In the genomic region with DNA sequence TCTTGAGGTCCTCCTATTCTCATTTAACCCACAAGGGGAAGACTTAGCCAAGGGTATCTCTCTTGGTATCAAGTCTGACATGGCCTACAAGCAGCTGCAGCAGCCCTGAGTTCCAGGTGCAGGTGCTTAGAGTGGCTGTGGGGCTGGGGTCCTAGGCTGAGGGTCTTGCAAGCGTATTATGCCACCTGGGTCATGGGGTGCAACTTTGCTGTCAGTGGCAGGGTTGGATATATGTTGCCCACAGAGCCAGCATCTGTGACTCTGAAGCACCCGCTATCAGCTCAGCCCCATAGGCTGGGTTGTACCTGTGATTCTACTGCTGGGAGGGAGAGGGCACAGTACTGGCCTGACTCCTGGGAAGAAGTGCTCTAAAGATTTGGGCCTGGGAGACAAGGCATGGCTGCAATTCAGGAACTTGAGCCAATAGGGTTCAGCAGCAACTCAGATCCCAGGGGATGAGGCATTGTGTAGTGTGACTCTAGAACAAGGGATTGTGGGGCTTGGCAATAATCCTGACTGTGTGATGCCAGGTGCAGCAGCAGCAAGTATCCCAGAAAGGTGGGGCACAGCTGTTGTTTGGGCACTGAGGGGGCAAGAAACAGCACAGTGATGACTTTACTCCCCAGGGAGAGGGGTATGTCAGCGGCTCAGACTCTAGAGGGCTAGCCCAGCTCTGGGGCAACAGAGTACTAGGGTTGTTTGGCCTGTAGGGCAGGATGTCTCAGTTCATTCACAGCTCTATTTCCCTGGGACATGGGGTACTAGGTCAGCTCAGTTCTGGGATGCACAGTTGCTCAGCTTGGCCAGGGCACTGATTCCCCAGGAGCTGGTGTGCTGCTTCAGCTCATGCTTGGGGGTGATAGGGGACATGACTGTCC, we compare ENCODE assay signal across 23 cellular contexts. TPM values are rescaled to one million over a fixed set of nuclear protein-coding genes. Genes with fewer than 3 reads are reported as not detected.
A peak's percentile ranks its signal among the peaks of the same experiment; 100 is the strongest.
DNase-seq lines count a peak whose midpoint lies in the region; TF ChIP-seq lines count a peak whose summit lies in the region.
"Had no signal": no experiment of that assay in that cellular context is flagged by ENCODE, and none has a peak within 500 bp of the region (broad histone marks: within the 10 kb centered on the region; RNA-seq: fewer than 3 reads in every experiment).

No MANE protein-coding gene starts in this region.

- CTCF ChIA-PET in activated naive CD4-positive, alpha-beta T cell treated with anti-CD3 and anti-CD28 coated beads, Interleukin-2, amount 10 ng/mL, durations not matched to agents 7 days and 5 days (lab: Charles Lee): interaction anchor here (1.5 kb wide), 1 partner anchor 31 kb away, joined by 3 read pairs; no protein-coding TSS in a partner anchor

- H3K27ac Mint-ChIP-seq in endodermal cell: no peak overlapping the region
- H3K27ac Mint-ChIP-seq in activated naive CD4-positive, alpha-beta T cell treated with anti-CD3 and anti-CD28 coated beads, Interleukin-2, amount 10 ng/mL, durations not matched to agents 7 days and 5 days: no peak overlapping the region
- H3K27ac Mint-ChIP-seq: activated naive CD4-positive, alpha-beta T cell treated with anti-CD3 and anti-CD28 coated beads, Interleukin-2, amount 50 U/mL, for 24 hours; CD8-positive, alpha-beta T cell; immature natural killer cell had no signal

- TF ChIP-seq EP300 in stomach (IDR thresholded peaks at IDR 0.05): no peak

- intact Hi-C loops in stomach (cut with DNase I; ENCODE audit: low total_unique reads): no loop called here

- H3K9me3 ChIP-seq in endodermal cell (ENCODE audit: control insufficient read depth, low read length) (peaks cover 28% of the 10 kb centered on the region), stomach (peaks cover 0 to 6% (median 0%) of the 10 kb centered on the region in 4 donors), MM.1S (replicated peaks; ENCODE audit: insufficient read depth, low read length) (no peaks in the 10 kb centered on the region)
- H3K9me3 ChIP-seq: prostate gland had no signal

- no peaks in the 10 kb centered on the region for H3K79me2 ChIP-seq in MM.1S (ENCODE audit: low read length)

- DNase-seq in NCI-H1105 treated with DMSO at 0.1 percent for 48 hours (lab: John Stamatoyannopoulos, UW): peak; percentile 1
- DNase-seq in NCI-H2171 (lab: John Stamatoyannopoulos, UW): peak; percentile 87
- peak; percentile 39 for DNase-seq in endodermal cell
- peak; percentile 16 for DNase-seq in stomach
- no peak for DNase-seq in activated naive CD4-positive, alpha-beta T cell treated with anti-CD3 and anti-CD28 coated beads, Interleukin-2, amount 50 U/mL, for 16 hours
- no peak for DNase-seq in MM.1S
- no peak for DNase-seq in activated naive CD4-positive, alpha-beta T cell treated with anti-CD3 and anti-CD28 coated beads, Interleukin-2, amount 10 ng/mL, durations not matched to agents 7 days and 5 days
- DNase-seq: activated CD4-positive, CD25-positive, alpha-beta regulatory T cell treated with anti-CD3 and anti-CD28 coated beads, Interleukin-2, amount 50 U/mL, for 72 hours; activated T-cell treated with anti-CD3 and anti-CD28 coated beads, Interleukin-2, amount 50 U/mL, for 48 hours; anterior cingulate cortex; CD8-positive, alpha-beta T cell; DMS153; foreskin fibroblast; HCEC 1CT; immature natural killer cell; Karpas-422 had no signal

- H3K4me1 ChIP-seq in endodermal cell (ENCODE audit: control insufficient read depth, insufficient read depth, low read length) (no peaks in the 10 kb centered on the region), stomach (no peaks in the 10 kb centered on the region), MM.1S (ENCODE audit: low read length) (peaks cover 4% of the 10 kb centered on the region; the same call in 1 of the 2 replicates)
- H3K4me1 ChIP-seq: prostate gland had no signal

- H3K36me3 ChIP-seq in endodermal cell (ENCODE audit: control insufficient read depth, insufficient read depth, low read length) (no peaks in the 10 kb centered on the region), stomach (no peaks in the 10 kb centered on the region), MM.1S (replicated peaks; ENCODE audit: insufficient read depth, low read length) (no peaks in the 10 kb centered on the region)
- H3K36me3 ChIP-seq: prostate gland had no signal

- H3F3A ChIP-seq in MM.1S (ENCODE audit: insufficient read depth, low read length): no peaks in the 10 kb centered on the region

- TF ChIP-seq CTCF in endodermal cell (conservative IDR thresholded peaks at IDR 0.05) (no peak), stomach (IDR thresholded peaks at IDR 0.05) (no peak), MM.1S (IDR thresholded peaks at IDR 0.05; ENCODE audit: low read length) (no peak)

- H4K20me1 ChIP-seq in MM.1S (ENCODE audit: insufficient read depth, low read length): no peaks in the 10 kb centered on the region

- H3K36me3 Mint-ChIP-seq in endodermal cell (ENCODE audit: low read depth): no peaks in the 10 kb centered on the region
- H3K36me3 Mint-ChIP-seq in activated naive CD4-positive, alpha-beta T cell treated with anti-CD3 and anti-CD28 coated beads, Interleukin-2, amount 10 ng/mL, durations not matched to agents 7 days and 5 days: no peaks in the 10 kb centered on the region

- H3K27me3 ChIP-seq in endodermal cell (ENCODE audit: control insufficient read depth, insufficient read depth, low read length, poor library complexity, severe bottlenecking): no peaks in the 10 kb centered on the region
- peaks cover 0 to 19% (median 0%) of the 10 kb centered on the region in 3 donors for H3K27me3 ChIP-seq in stomach
- H3K27me3 ChIP-seq in MM.1S (replicated peaks; ENCODE audit: insufficient read depth, low read length): no peaks in the 10 kb centered on the region

- H3K4me2 ChIP-seq in MM.1S (ENCODE audit: low read depth, low read length): no peak overlapping the region

- H3K4me3 Mint-ChIP-seq in endodermal cell: no peak overlapping the region
- no peak overlapping the region for H3K4me3 Mint-ChIP-seq in activated naive CD4-positive, alpha-beta T cell treated with anti-CD3 and anti-CD28 coated beads, Interleukin-2, amount 10 ng/mL, durations not matched to agents 7 days and 5 days
- H3K4me3 Mint-ChIP-seq: activated naive CD4-positive, alpha-beta T cell treated with anti-CD3 and anti-CD28 coated beads, Interleukin-2, amount 50 U/mL, for 24 hours; CD8-positive, alpha-beta T cell; immature natural killer cell had no signal

- 86 to 88% methylated on average over 2 to 3 of the region's 3 CpGs for WGBS in endodermal cell (ENCODE audit: insufficient coverage in 1 of 2, insufficient read length in 1 of 2), 2 experiments
- 94 to 96% (median 94%) methylated on average over 2 to 3 of the region's 3 CpGs for WGBS in stomach, 5 donors

- H3K27me3 Mint-ChIP-seq in endodermal cell (ENCODE audit: insufficient read depth): peaks cover 3% of the 10 kb centered on the region
- peaks cover 56% of the 10 kb centered on the region for H3K27me3 Mint-ChIP-seq in activated naive CD4-positive, alpha-beta T cell treated with anti-CD3 and anti-CD28 coated beads, Interleukin-2, amount 10 ng/mL, durations not matched to agents 7 days and 5 days

- H3K4me3 ChIP-seq in endodermal cell (ENCODE audit: low read length) (no peak overlapping the region), stomach (no peak overlapping the region), MM.1S (ENCODE audit: low read length) (no peak overlapping the region)
- H3K4me3 ChIP-seq: prostate gland had no signal

- TF ChIP-seq POLR2A in stomach (IDR thresholded peaks at IDR 0.05): no peak

- H2AFZ ChIP-seq in MM.1S (ENCODE audit: low read length): no peak overlapping the region

- no peak overlapping the region for H3K27ac ChIP-seq in endodermal cell (ENCODE audit: low read depth, low read length)
- H3K27ac ChIP-seq in stomach: no peak overlapping the region
- no peak overlapping the region for H3K27ac ChIP-seq in MM.1S (ENCODE audit: low read length)
- H3K27ac ChIP-seq: prostate gland had no signal

- H3K9me2 ChIP-seq in MM.1S (replicated peaks; ENCODE audit: insufficient read depth, low read length): no peaks in the 10 kb centered on the region

- no peaks in the 10 kb centered on the region for H3K4me1 Mint-ChIP-seq in endodermal cell
- H3K4me1 Mint-ChIP-seq in activated naive CD4-positive, alpha-beta T cell treated with anti-CD3 and anti-CD28 coated beads, Interleukin-2, amount 10 ng/mL, durations not matched to agents 7 days and 5 days: no peaks in the 10 kb centered on the region
- H3K4me1 Mint-ChIP-seq: activated naive CD4-positive, alpha-beta T cell treated with anti-CD3 and anti-CD28 coated beads, Interleukin-2, amount 50 U/mL, for 24 hours; immature natural killer cell had no signal

- peaks cover 20% of the 10 kb centered on the region for H3K9me3 Mint-ChIP-seq in endodermal cell
- H3K9me3 Mint-ChIP-seq in activated naive CD4-positive, alpha-beta T cell treated with anti-CD3 and anti-CD28 coated beads, Interleukin-2, amount 10 ng/mL, durations not matched to agents 7 days and 5 days: peaks cover 11% of the 10 kb centered on the region

- no peak overlapping the region for H3K9ac ChIP-seq in endodermal cell (ENCODE audit: extremely low read depth, low read length, poor library complexity, severe bottlenecking)
- H3K9ac ChIP-seq in MM.1S (ENCODE audit: low read length): no peak overlapping the region

RNA-seq across cellular contexts. Expression of a gene that starts 41.4 kb away (rescaled TPM):
- total RNA-seq in endodermal cell: under 1 TPM; 0.37 to 0.38 TPM
- polyA plus RNA-seq in endodermal cell (2013, experiment 1 of 2): 1.6 TPM
- polyA plus RNA-seq in endodermal cell (2013, experiment 2 of 2): 1.2 TPM
- total RNA-seq in stomach: 100 to 1,000 TPM in 1 of 5 donors, 1 to 10 TPM in 3, under 1 TPM in 1; 0.89 to 136 (median 3.3) TPM
- 1 to 10 TPM; 1.2 to 9.5 (median 2.7) TPM for polyA plus RNA-seq in stomach

RNA-seq across cellular contexts. Expression of a gene that starts 55.8 kb away (rescaled TPM):
- total RNA-seq in endodermal cell: not detected
- polyA plus RNA-seq in endodermal cell (2013, experiment 1 of 2): not detected
- polyA plus RNA-seq in endodermal cell (2013, experiment 2 of 2): not detected
- total RNA-seq in stomach: not detected
- polyA plus RNA-seq in stomach: not detected
- total RNA-seq: CD8-positive, alpha-beta T cell; epithelial cell of proximal tubule; G401; Right ventricle myocardium inferior; temporal lobe had no signal
- polyA plus RNA-seq: immature natural killer cell, liver had no signal

Comparison
In these comparisons a context has a peak if more than half of its experiments do, and no peak if none do; other contexts are left out.
1. DNase-seq: peak in NCI-H1105 treated with DMSO at 0.1 percent for 48 hours (single experiment), NCI-H2171 (single experiment), endodermal cell (single experiment) and stomach (single experiment); none in activated naive CD4-positive, alpha-beta T cell treated with anti-CD3 and anti-CD28 coated beads, Interleukin-2, amount 50 U/mL, for 16 hours (single experiment), MM.1S (single experiment) and activated naive CD4-positive, alpha-beta T cell treated with anti-CD3 and anti-CD28 coated beads, Interleukin-2, amount 10 ng/mL, durations not matched to agents 7 days and 5 days (single experiment).